ENCODE assay signal across 1 cellular context in the genomic region with DNA sequence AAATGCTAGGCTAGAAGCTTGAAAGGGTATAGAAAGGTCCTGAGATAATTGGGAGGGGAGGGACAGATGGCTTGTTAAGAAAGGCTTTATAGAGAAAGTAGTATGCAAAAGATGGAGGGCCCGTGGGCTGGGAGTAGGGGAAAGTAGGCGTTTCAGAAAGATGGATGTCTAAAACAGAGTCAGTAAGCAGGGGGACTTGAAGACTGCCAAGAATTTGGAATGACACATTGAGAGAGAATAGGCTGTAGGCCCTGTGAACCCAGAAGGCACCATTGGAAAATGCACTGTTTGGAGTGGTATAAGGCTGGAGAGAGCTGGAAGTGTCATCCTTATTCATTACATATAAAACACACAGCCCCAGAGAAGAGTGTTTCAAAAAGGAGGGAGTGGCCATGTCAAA.
TF ChIP-seq lines count a peak whose summit lies in the region.

No MANE protein-coding gene starts in this region.

TF ChIP-seq in HEK293, 187 proteins besides CTCF, POLR2A, EP300 and RAD21 (continued from another document):
- TF ChIP-seq, protein P1, sequence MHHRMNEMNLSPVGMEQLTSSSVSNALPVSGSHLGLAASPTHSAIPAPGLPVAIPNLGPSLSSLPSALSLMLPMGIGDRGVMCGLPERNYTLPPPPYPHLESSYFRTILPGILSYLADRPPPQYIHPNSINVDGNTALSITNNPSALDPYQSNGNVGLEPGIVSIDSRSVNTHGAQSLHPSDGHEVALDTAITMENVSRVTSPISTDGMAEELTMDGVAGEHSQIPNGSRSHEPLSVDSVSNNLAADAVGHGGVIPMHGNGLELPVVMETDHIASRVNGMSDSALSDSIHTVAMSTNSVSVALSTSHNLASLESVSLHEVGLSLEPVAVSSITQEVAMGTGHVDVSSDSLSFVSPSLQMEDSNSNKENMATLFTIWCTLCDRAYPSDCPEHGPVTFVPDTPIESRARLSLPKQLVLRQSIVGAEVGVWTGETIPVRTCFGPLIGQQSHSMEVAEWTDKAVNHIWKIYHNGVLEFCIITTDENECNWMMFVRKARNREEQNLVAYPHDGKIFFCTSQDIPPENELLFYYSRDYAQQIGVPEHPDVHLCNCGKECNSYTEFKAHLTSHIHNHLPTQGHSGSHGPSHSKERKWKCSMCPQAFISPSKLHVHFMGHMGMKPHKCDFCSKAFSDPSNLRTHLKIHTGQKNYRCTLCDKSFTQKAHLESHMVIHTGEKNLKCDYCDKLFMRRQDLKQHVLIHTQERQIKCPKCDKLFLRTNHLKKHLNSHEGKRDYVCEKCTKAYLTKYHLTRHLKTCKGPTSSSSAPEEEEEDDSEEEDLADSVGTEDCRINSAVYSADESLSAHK (tag by site-specific recombination; IDR thresholded peaks at IDR 0.05) = peak; percentile 76
- TF ChIP-seq, protein P2, sequence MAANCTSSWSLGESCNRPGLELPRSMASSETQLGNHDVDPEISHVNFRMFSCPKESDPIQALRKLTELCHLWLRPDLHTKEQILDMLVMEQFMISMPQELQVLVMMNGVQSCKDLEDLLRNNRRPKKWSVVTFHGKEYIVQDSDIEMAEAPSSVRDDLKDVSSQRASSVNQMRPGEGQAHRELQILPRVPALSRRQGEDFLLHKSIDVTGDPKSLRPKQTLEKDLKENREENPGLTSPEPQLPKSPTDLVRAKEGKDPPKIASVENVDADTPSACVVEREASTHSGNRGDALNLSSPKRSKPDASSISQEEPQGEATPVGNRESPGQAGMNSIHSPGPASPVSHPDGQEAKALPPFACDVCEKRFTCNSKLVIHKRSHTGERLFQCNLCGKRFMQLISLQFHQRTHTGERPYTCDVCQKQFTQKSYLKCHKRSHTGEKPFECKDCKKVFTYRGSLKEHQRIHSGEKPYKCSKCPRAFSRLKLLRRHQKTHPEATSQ (tag by site-specific recombination; IDR thresholded peaks at IDR 0.05) = no peak
- TF ChIP-seq ZNF623 (tag by site-specific recombination; IDR thresholded peaks at IDR 0.05) = no peak
- no peak for TF ChIP-seq ZNF843 (tag by site-specific recombination; IDR thresholded peaks at IDR 0.05)
- no peak for TF ChIP-seq ZNF140 (tag by site-specific recombination; IDR thresholded peaks at IDR 0.05)
- peak; percentile 50 for TF ChIP-seq SP7 (tag by site-specific recombination; IDR thresholded peaks at IDR 0.05)
- TF ChIP-seq ZNF561 (tag by site-specific recombination; IDR thresholded peaks at IDR 0.05; ENCODE audit: borderline replicate concordance) = no peak
- no peak for TF ChIP-seq ZNF2 (tag by site-specific recombination; IDR thresholded peaks at IDR 0.05)
- TF ChIP-seq, protein P3, sequence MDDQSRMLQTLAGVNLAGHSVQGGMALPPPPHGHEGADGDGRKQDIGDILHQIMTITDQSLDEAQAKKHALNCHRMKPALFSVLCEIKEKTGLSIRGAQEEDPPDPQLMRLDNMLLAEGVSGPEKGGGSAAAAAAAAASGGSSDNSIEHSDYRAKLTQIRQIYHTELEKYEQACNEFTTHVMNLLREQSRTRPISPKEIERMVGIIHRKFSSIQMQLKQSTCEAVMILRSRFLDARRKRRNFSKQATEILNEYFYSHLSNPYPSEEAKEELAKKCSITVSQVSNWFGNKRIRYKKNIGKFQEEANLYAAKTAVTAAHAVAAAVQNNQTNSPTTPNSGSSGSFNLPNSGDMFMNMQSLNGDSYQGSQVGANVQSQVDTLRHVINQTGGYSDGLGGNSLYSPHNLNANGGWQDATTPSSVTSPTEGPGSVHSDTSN (CRISPR knock-in tag; IDR thresholded peaks at IDR 0.05) = no peak
- TF ChIP-seq KLF8 (tag by site-specific recombination; IDR thresholded peaks at IDR 0.05) = no peak
- no peak for TF ChIP-seq ZNF10 (tag by site-specific recombination; IDR thresholded peaks at IDR 0.05)
- no peak for TF ChIP-seq ZFP69B (tag by site-specific recombination; IDR thresholded peaks at IDR 0.05)
- TF ChIP-seq, protein P4, sequence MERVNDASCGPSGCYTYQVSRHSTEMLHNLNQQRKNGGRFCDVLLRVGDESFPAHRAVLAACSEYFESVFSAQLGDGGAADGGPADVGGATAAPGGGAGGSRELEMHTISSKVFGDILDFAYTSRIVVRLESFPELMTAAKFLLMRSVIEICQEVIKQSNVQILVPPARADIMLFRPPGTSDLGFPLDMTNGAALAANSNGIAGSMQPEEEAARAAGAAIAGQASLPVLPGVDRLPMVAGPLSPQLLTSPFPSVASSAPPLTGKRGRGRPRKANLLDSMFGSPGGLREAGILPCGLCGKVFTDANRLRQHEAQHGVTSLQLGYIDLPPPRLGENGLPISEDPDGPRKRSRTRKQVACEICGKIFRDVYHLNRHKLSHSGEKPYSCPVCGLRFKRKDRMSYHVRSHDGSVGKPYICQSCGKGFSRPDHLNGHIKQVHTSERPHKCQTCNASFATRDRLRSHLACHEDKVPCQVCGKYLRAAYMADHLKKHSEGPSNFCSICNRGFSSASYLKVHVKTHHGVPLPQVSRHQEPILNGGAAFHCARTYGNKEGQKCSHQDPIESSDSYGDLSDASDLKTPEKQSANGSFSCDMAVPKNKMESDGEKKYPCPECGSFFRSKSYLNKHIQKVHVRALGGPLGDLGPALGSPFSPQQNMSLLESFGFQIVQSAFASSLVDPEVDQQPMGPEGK (tag by site-specific recombination; IDR thresholded peaks at IDR 0.05) = no peak
- TF ChIP-seq, protein P5, sequence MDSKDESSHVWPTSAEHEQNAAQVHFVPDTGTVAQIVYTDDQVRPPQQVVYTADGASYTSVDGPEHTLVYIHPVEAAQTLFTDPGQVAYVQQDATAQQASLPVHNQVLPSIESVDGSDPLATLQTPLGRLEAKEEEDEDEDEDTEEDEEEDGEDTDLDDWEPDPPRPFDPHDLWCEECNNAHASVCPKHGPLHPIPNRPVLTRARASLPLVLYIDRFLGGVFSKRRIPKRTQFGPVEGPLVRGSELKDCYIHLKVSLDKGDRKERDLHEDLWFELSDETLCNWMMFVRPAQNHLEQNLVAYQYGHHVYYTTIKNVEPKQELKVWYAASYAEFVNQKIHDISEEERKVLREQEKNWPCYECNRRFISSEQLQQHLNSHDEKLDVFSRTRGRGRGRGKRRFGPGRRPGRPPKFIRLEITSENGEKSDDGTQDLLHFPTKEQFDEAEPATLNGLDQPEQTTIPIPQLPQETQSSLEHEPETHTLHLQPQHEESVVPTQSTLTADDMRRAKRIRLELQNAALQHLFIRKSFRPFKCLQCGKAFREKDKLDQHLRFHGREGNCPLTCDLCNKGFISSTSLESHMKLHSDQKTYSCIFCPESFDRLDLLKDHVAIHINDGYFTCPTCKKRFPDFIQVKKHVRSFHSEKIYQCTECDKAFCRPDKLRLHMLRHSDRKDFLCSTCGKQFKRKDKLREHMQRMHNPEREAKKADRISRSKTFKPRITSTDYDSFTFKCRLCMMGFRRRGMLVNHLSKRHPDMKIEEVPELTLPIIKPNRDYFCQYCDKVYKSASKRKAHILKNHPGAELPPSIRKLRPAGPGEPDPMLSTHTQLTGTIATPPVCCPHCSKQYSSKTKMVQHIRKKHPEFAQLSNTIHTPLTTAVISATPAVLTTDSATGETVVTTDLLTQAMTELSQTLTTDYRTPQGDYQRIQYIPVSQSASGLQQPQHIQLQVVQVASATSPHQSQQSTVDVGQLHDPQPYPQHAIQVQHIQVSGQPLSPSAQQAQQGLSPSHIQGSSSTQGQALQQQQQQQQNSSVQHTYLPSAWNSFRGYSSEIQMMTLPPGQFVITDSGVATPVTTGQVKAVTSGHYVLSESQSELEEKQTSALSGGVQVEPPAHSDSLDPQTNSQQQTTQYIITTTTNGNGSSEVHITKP (tag by site-specific recombination; IDR thresholded peaks at IDR 0.05) = peak; percentile 99
- TF ChIP-seq OVOL3 (tag by site-specific recombination; IDR thresholded peaks at IDR 0.05) = no peak
- no peak for TF ChIP-seq ZNF701 (tag by site-specific recombination; IDR thresholded peaks at IDR 0.05)
- TF ChIP-seq ZNF792 (tag by site-specific recombination; IDR thresholded peaks at IDR 0.05) = no peak
- TF ChIP-seq SP3 (tag by site-specific recombination; IDR thresholded peaks at IDR 0.05) = 0 out of 2 replicates have a peak, but pooled peaks have one; percentile 43
- peak; percentile 82 for TF ChIP-seq PRDM1 (tag by site-specific recombination; IDR thresholded peaks at IDR 0.05)
- TF ChIP-seq ZBTB17 (tag by site-specific recombination; IDR thresholded peaks at IDR 0.05) = peak; percentile 83
- TF ChIP-seq ZNF221 (tag by site-specific recombination; IDR thresholded peaks at IDR 0.05; ENCODE audit: borderline replicate concordance) = no peak
- TF ChIP-seq, protein P6, sequence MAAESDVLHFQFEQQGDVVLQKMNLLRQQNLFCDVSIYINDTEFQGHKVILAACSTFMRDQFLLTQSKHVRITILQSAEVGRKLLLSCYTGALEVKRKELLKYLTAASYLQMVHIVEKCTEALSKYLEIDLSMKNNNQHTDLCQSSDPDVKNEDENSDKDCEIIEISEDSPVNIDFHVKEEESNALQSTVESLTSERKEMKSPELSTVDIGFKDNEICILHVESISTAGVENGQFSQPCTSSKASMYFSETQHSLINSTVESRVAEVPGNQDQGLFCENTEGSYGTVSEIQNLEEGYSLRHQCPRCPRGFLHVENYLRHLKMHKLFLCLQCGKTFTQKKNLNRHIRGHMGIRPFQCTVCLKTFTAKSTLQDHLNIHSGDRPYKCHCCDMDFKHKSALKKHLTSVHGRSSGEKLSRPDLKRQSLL (tag by site-specific recombination; IDR thresholded peaks at IDR 0.05) = no peak
- TF ChIP-seq, protein P7, sequence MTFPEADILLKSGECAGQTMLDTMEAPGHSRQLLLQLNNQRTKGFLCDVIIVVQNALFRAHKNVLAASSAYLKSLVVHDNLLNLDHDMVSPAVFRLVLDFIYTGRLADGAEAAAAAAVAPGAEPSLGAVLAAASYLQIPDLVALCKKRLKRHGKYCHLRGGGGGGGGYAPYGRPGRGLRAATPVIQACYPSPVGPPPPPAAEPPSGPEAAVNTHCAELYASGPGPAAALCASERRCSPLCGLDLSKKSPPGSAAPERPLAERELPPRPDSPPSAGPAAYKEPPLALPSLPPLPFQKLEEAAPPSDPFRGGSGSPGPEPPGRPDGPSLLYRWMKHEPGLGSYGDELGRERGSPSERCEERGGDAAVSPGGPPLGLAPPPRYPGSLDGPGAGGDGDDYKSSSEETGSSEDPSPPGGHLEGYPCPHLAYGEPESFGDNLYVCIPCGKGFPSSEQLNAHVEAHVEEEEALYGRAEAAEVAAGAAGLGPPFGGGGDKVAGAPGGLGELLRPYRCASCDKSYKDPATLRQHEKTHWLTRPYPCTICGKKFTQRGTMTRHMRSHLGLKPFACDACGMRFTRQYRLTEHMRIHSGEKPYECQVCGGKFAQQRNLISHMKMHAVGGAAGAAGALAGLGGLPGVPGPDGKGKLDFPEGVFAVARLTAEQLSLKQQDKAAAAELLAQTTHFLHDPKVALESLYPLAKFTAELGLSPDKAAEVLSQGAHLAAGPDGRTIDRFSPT (tag by site-specific recombination; IDR thresholded peaks at IDR 0.05) = no peak
- no peak for TF ChIP-seq ZNF626 (tag by site-specific recombination; IDR thresholded peaks at IDR 0.05)
- no peak for TF ChIP-seq ZNF248 (tag by site-specific recombination; IDR thresholded peaks at IDR 0.05)
- TF ChIP-seq ZNF571 (tag by site-specific recombination; IDR thresholded peaks at IDR 0.05) = no peak
- TF ChIP-seq ZBTB20 (tag by site-specific recombination; IDR thresholded peaks at IDR 0.05) = peak; percentile 35; the same call in 1 of the 2 replicates
